In genomic region chr11:129995163-129995562, GRCh38 we compare ENCODE assay signal across 15 cellular contexts. TPM values are rescaled to one million over a fixed set of nuclear protein-coding genes. Genes with fewer than 3 reads are reported as not detected.
DNase-seq lines count a peak whose midpoint lies in the region; ATAC-seq and TF ChIP-seq lines count a peak whose summit lies in the region.
"Had no signal": no experiment of that assay in that cellular context is flagged by ENCODE, and none has a peak within 500 bp of the region (broad histone marks: within the 10 kb centered on the region; RNA-seq: fewer than 3 reads in every experiment).

No MANE protein-coding gene starts in this region.

- H3K9ac ChIP-seq in liver (ENCODE audit: low read depth in 1 of 2, low read length in 2 of 2), result no peak overlapping the region
- no peak overlapping the region for H3K9ac ChIP-seq in neural progenitor cell
- H3K9ac ChIP-seq: BLaER1 treated with 17β-estradiol and CSF1 and Interleukin-3, amounts not matched to agents 10 nM and 100 nM; GM23248 had no signal

- H3K79me2 ChIP-seq in GM23338 (replicated peaks; ENCODE audit: insufficient read depth) (peaks cover 88% of the 10 kb centered on the region), neural progenitor cell (ENCODE audit: low read depth) (peaks cover 84% of the 10 kb centered on the region)

- TF ChIP-seq CTCF in GM23338 (conservative IDR thresholded peaks at IDR 0.05; ENCODE audit: low read depth in 2 of 2) (no peak), liver (IDR thresholded peaks at IDR 0.05; ENCODE audit: low read depth, low read length, missing input control) (no peak), neural progenitor cell (IDR thresholded peaks at IDR 0.05) (no peak), upper lobe of left lung (IDR thresholded peaks at IDR 0.05) (no peak), tibial artery (IDR thresholded peaks at IDR 0.05) (no peak)

- H3K9me2 ChIP-seq in GM23338 (ENCODE audit: insufficient read depth), result no peaks in the 10 kb centered on the region

- intact Hi-C loops in tibial artery (cut with DNase I; ENCODE audit: low total_unique reads), result no loop called here

- no peak overlapping the region for H2AFZ ChIP-seq in GM23338
- no peak overlapping the region for H2AFZ ChIP-seq in neural progenitor cell (replicated peaks)
- H2AFZ ChIP-seq: GM23248 had no signal

- H3K4me2 ChIP-seq in GM23338 (no peak overlapping the region), neural progenitor cell (no peak overlapping the region)
- H3K4me2 ChIP-seq: BLaER1 treated with 17β-estradiol and CSF1 and Interleukin-3, amounts not matched to agents 10 nM and 100 nM had no signal

- H3K27ac Mint-ChIP-seq in GM23338 (peak overlapping the region; percentile 22; the same call in 1 of the 2 replicates), neural progenitor cell (no peak overlapping the region)
- peak overlapping the region; percentile 67 for H3K27ac Mint-ChIP-seq in central memory CD8-positive, alpha-beta T cell (ENCODE audit: low read depth)
- H3K27ac Mint-ChIP-seq in stimulated activated naive B cell treated with anti-CD40 and anti-IgM and Interleukin-4, amounts not matched to agents 10 μg/mL and 1 μg/mL and 100 μg/mL, for 72 hours, result peak overlapping the region; percentile 51
- H3K27ac Mint-ChIP-seq: CD4-positive, alpha-beta T cell had no signal

- TF ChIP-seq RAD21 in liver (IDR thresholded peaks at IDR 0.05), result peak in 1 of 2 donors; percentile 5

- ATAC-seq in GM23338, result no peak
- ATAC-seq in central memory CD8-positive, alpha-beta T cell (replicated peaks; ENCODE audit: extremely low read depth, poor library complexity, severe bottlenecking), result no peak
- no peak for ATAC-seq in stimulated activated naive B cell treated with anti-CD40 and anti-IgM and Interleukin-4, amounts not matched to agents 10 μg/mL and 1 μg/mL and 100 μg/mL, for 72 hours (replicated peaks)
- no peak for ATAC-seq in upper lobe of left lung (ENCODE audit: low FRiP score in 2 of 2)

- WGBS in liver, result 38% methylated on average over 4 of the region's 4 CpGs
- WGBS in upper lobe of left lung, 2 donors, result 75 to 83% methylated on average over 4 of the region's 4 CpGs

- H3K9me3 ChIP-seq in liver (ENCODE audit: control insufficient read depth in 4 of 4, low read length in 3 of 4), result no peaks in the 10 kb centered on the region
- no peaks in the 10 kb centered on the region for H3K9me3 ChIP-seq in neural progenitor cell (ENCODE audit: low read depth)
- H3K9me3 ChIP-seq in upper lobe of left lung, result no peaks in the 10 kb centered on the region
- H3K9me3 ChIP-seq in tibial artery, result no peaks in the 10 kb centered on the region

- H3K9me3 Mint-ChIP-seq in GM23338 (no peaks in the 10 kb centered on the region), neural progenitor cell (peaks cover 19% of the 10 kb centered on the region)
- no peaks in the 10 kb centered on the region for H3K9me3 Mint-ChIP-seq in central memory CD8-positive, alpha-beta T cell
- no peaks in the 10 kb centered on the region for H3K9me3 Mint-ChIP-seq in stimulated activated naive B cell treated with anti-CD40 and anti-IgM and Interleukin-4, amounts not matched to agents 10 μg/mL and 1 μg/mL and 100 μg/mL, for 72 hours
- H3K9me3 Mint-ChIP-seq: CD4-positive, alpha-beta T cell had no signal

- H3K36me3 Mint-ChIP-seq in GM23338 (ENCODE audit: low read depth), result peaks cover 20% of the 10 kb centered on the region
- H3K36me3 Mint-ChIP-seq in central memory CD8-positive, alpha-beta T cell (ENCODE audit: insufficient read depth), result peaks cover 4% of the 10 kb centered on the region
- H3K36me3 Mint-ChIP-seq in stimulated activated naive B cell treated with anti-CD40 and anti-IgM and Interleukin-4, amounts not matched to agents 10 μg/mL and 1 μg/mL and 100 μg/mL, for 72 hours, result peaks cover 8 to 13% of the 10 kb centered on the region in 2 donors
- peaks cover 26% of the 10 kb centered on the region for H3K36me3 Mint-ChIP-seq in neural progenitor cell

- H3K27ac ChIP-seq in GM23338 (ENCODE audit: low read depth) (no peak overlapping the region), liver (ENCODE audit: low read depth in 1 of 2, low read length in 2 of 2) (peak overlapping the region; percentile 62 to 65), neural progenitor cell (no peak overlapping the region), upper lobe of left lung (no peak overlapping the region), tibial artery (no peak overlapping the region)
- H3K27ac ChIP-seq: GM23248 had no signal

- H3K4me1 Mint-ChIP-seq in GM23338 (peaks cover 36% of the 10 kb centered on the region), neural progenitor cell (peaks cover 4% of the 10 kb centered on the region)
- peaks cover 44% of the 10 kb centered on the region for H3K4me1 Mint-ChIP-seq in central memory CD8-positive, alpha-beta T cell
- peaks cover 9 to 16% of the 10 kb centered on the region in 2 donors for H3K4me1 Mint-ChIP-seq in stimulated activated naive B cell treated with anti-CD40 and anti-IgM and Interleukin-4, amounts not matched to agents 10 μg/mL and 1 μg/mL and 100 μg/mL, for 72 hours

- H3K27me3 ChIP-seq in GM23338 (ENCODE audit: insufficient read depth), result no peaks in the 10 kb centered on the region
- no peaks in the 10 kb centered on the region for H3K27me3 ChIP-seq in liver (ENCODE audit: control insufficient read depth in 4 of 4, insufficient read depth in 4 of 4, low read length in 3 of 4)
- no peaks in the 10 kb centered on the region for H3K27me3 ChIP-seq in neural progenitor cell
- H3K27me3 ChIP-seq in upper lobe of left lung, result no peaks in the 10 kb centered on the region
- H3K27me3 ChIP-seq in tibial artery, result no peaks in the 10 kb centered on the region
- H3K27me3 ChIP-seq: BLaER1 treated with 17β-estradiol and CSF1 and Interleukin-3, amounts not matched to agents 10 nM and 100 nM had no signal

- TF ChIP-seq POLR2A in upper lobe of left lung (IDR thresholded peaks at IDR 0.05), result no peak

- peaks cover 8% of the 10 kb centered on the region; the same call in 1 of the 2 replicates for H3K4me1 ChIP-seq in GM23338 (ENCODE audit: insufficient read depth)
- peaks cover 13 to 48% (median 34%) of the 10 kb centered on the region in 4 donors for H3K4me1 ChIP-seq in liver (ENCODE audit: control insufficient read depth in 4 of 4, insufficient read depth in 4 of 4, low read length in 3 of 4)
- H3K4me1 ChIP-seq in neural progenitor cell, result no peaks in the 10 kb centered on the region
- H3K4me1 ChIP-seq in upper lobe of left lung, result peaks cover 3 to 7% (median 6%) of the 10 kb centered on the region in 4 donors
- peaks cover 0 to 10% (median 4%) of the 10 kb centered on the region in 4 donors for H3K4me1 ChIP-seq in tibial artery

- no peaks in the 10 kb centered on the region for H3K36me3 ChIP-seq in GM23338 (ENCODE audit: insufficient read depth)
- no peaks in the 10 kb centered on the region for H3K36me3 ChIP-seq in liver (ENCODE audit: control insufficient read depth in 4 of 4, insufficient read depth in 3 of 4, low read depth in 1 of 4, low read length in 3 of 4)
- no peaks in the 10 kb centered on the region for H3K36me3 ChIP-seq in neural progenitor cell
- H3K36me3 ChIP-seq in upper lobe of left lung, result no peaks in the 10 kb centered on the region
- no peaks in the 10 kb centered on the region for H3K36me3 ChIP-seq in tibial artery

- H4K20me1 ChIP-seq in GM23338 (replicated peaks; ENCODE audit: insufficient read depth), result peaks cover 18% of the 10 kb centered on the region; the same call in 1 of the 2 replicates
- H4K20me1 ChIP-seq in neural progenitor cell (ENCODE audit: low read depth), result no peaks in the 10 kb centered on the region

- H3F3A ChIP-seq in GM23338 (replicated peaks; ENCODE audit: low read depth) (no peaks in the 10 kb centered on the region), neural progenitor cell (ENCODE audit: low read depth) (no peaks in the 10 kb centered on the region)

- H3K4me3 Mint-ChIP-seq in GM23338 (no peak overlapping the region), neural progenitor cell (no peak overlapping the region)
- H3K4me3 Mint-ChIP-seq in central memory CD8-positive, alpha-beta T cell, result no peak overlapping the region
- no peak overlapping the region for H3K4me3 Mint-ChIP-seq in stimulated activated naive B cell treated with anti-CD40 and anti-IgM and Interleukin-4, amounts not matched to agents 10 μg/mL and 1 μg/mL and 100 μg/mL, for 72 hours
- H3K4me3 Mint-ChIP-seq: CD4-positive, alpha-beta T cell had no signal

- DNase-seq in GM23338 (ENCODE audit: low spot score), result no peak
- no peak for DNase-seq in central memory CD8-positive, alpha-beta T cell (ENCODE audit: low spot score in 2 of 2)
- DNase-seq in stimulated activated naive B cell treated with anti-CD40 and anti-IgM and Interleukin-4, amounts not matched to agents 10 μg/mL and 1 μg/mL and 100 μg/mL, for 72 hours, result no peak
- no peak for DNase-seq in neural progenitor cell (ENCODE audit: low spot score)
- DNase-seq in upper lobe of left lung, result no peak
- no peak for DNase-seq in tibial artery
- DNase-seq: ACHN; Calu3; CD4-positive, alpha-beta T cell; DMS 273 treated with DMSO at 0.1 percent for 48 hours; GM23248; H7 had no signal

- TF ChIP-seq EP300 in upper lobe of left lung (IDR thresholded peaks at IDR 0.05), result no peak

- H3K4me3 ChIP-seq in GM23338, result no peak overlapping the region
- H3K4me3 ChIP-seq in liver (ENCODE audit: low read depth in 1 of 3, low read length in 3 of 3), result no peak overlapping the region
- no peak overlapping the region for H3K4me3 ChIP-seq in neural progenitor cell
- H3K4me3 ChIP-seq in upper lobe of left lung, result no peak overlapping the region
- H3K4me3 ChIP-seq in tibial artery, result no peak overlapping the region
- H3K4me3 ChIP-seq: BLaER1 treated with 17β-estradiol and CSF1 and Interleukin-3, amounts not matched to agents 10 nM and 100 nM; GM12878; GM23248 had no signal

- H3K27me3 Mint-ChIP-seq in GM23338 (ENCODE audit: insufficient read depth, low read depth, poor library complexity), result peaks cover 7% of the 10 kb centered on the region
- no peaks in the 10 kb centered on the region for H3K27me3 Mint-ChIP-seq in central memory CD8-positive, alpha-beta T cell
- H3K27me3 Mint-ChIP-seq in stimulated activated naive B cell treated with anti-CD40 and anti-IgM and Interleukin-4, amounts not matched to agents 10 μg/mL and 1 μg/mL and 100 μg/mL, for 72 hours, result no peaks in the 10 kb centered on the region
- H3K27me3 Mint-ChIP-seq in neural progenitor cell (ENCODE audit: insufficient read depth, low read depth), result peaks cover 2% of the 10 kb centered on the region
- H3K27me3 Mint-ChIP-seq: CD4-positive, alpha-beta T cell had no signal

TF ChIP-seq in GM23338, 12 proteins besides CTCF, POLR2A, EP300 and RAD21 (continues in another document):
- TF ChIP-seq POLR2AphosphoS5 (IDR thresholded peaks at IDR 0.05; ENCODE audit: low read depth) (no peak), JUNB (IDR thresholded peaks at IDR 0.05; ENCODE audit: unreplicated experiment) (no peak)

TF ChIP-seq in liver, 16 proteins besides CTCF, POLR2A, EP300 and RAD21 (continues in another document):
- TF ChIP-seq RXRA (IDR thresholded peaks at IDR 0.05) (peak; percentile 16 to 74), NR2F2 (IDR thresholded peaks at IDR 0.05) (peak; percentile 32), HNF4A (conservative IDR thresholded peaks at IDR 0.05) (peak; percentile 25 to 54)

RNA-seq across cellular contexts. Expression of gene PRDM10, which starts 7.5 kb away (rescaled TPM):
- 12.5 and 14.9 TPM in 2 replicates for total RNA-seq in GM23338 (2014; rRNA removed; shearing (Covaris generic))
- polyA plus RNA-seq in GM23338 (2016; fragmentation: Nextera tagmentation; extraction: Ambion mirVana) (4.0 and 5.2 TPM in 2 replicates), liver (1 to 10 TPM; 1.4 to 2.9 TPM)
- total RNA-seq in liver (1 to 10 TPM; 4.9 to 7.2 TPM), neural progenitor cell (ENCODE audit: low replicate concordance) (14.2 and 16.3 TPM in 2 replicates), upper lobe of left lung (10 to 100 TPM in 4 of 6 donors, 1 to 10 TPM in 2; 6.8 to 13.9 (median 12.7) TPM)

Comparison
In these comparisons a context has a peak if more than half of its experiments do, and no peak if none do; other contexts are left out.
1. H3K27ac ChIP-seq: peak in liver (2 of 2); none in GM23338 (single experiment), neural progenitor cell (single experiment), upper lobe of left lung (0 of 4) and tibial artery (0 of 2).